Comparison of ENCODE assay signal across 9 cellular contexts in the genomic region with DNA sequence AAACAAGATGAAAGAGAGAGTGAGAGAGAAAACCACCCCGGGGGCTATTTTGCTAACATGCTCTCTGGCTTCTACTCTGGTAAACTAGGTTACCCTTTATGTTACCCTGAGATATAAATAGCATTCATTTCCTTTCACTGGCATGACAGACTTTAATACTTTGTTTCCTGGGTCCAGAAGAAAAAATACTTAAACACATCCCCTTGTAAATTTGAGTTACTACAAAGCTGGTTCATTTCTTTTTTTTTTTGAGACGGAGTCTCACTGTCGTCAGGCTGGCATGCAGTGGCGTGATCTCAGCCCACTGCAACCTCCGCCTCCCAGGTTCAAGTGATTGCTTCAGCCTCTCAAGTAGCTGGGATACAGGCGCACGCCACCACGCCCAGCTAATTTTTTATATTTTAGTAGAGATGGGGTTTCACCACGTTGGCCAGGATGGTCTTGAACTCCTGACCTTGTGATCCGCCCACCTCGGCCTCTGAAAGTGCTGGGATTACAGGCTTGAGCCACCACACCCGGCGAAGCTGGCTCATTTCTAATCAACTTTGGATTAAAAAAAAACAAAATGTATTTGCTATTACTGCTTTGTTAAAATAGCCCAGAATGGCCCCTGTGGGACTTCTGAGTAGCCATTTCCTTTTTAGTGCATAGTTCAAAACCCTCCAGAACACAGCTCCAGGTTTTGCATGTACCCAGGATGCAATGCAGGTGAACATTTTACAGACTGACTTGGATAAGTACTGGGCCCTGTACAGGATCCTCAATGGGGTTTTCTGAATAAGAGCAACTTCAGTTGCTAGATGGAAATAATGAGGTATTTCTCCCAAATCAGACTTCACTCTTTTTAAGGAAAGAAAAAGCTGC. TPM values are rescaled to one million over a fixed set of nuclear protein-coding genes. Genes with fewer than 3 reads are reported as not detected.
A peak's percentile ranks its signal among the peaks of the same experiment; 100 is the strongest.
DNase-seq lines count a peak whose midpoint lies in the region; ATAC-seq and TF ChIP-seq lines count a peak whose summit lies in the region.
"Had no signal": no experiment of that assay in that cellular context is flagged by ENCODE, and none has a peak within 500 bp of the region (broad histone marks: within the 10 kb centered on the region; RNA-seq: fewer than 3 reads in every experiment).

No MANE protein-coding gene starts in this region.

- H4K8ac ChIP-seq in H9 (replicated peaks; ENCODE audit: insufficient read length, low read depth, low read length), result no peak overlapping the region

- no peak overlapping the region for H3K56ac ChIP-seq in H9 (ENCODE audit: insufficient read length, low read depth, low read length)

- POLR2A ChIA-PET in activated B cell treated with CpG ODN at 0.5 μM for 24 hours (lab: Charles Lee), result interaction anchor here (0.6 to 2.5 kb wide), 7 partner anchors 9 to 1462 kb away, joined by 3 to 14 read pairs (median 5); a partner anchor contains a TSS

- no CpG with 5 or more reads among the region's 13 CpGs for WGBS in H9 (ENCODE audit: extremely low coverage, insufficient read length, low lambda C conversion rate)

- H3K9ac ChIP-seq in H9 (ENCODE audit: extremely low read depth, insufficient read length, low read length), result no peak overlapping the region

- H2BK20ac ChIP-seq in H9 (ENCODE audit: low read depth, low read length, poor library complexity, severe bottlenecking), result no peak overlapping the region

- H3K4me1 ChIP-seq in H9 (ENCODE audit: insufficient read depth, low read length) (no peaks in the 10 kb centered on the region), osteoblast (ENCODE audit: insufficient read depth, low read length) (peaks cover 13% of the 10 kb centered on the region), BE2C (no peaks in the 10 kb centered on the region)

- peaks cover 24% of the 10 kb centered on the region for H3K36me3 ChIP-seq in osteoblast (ENCODE audit: insufficient read depth, low read length)
- H3K36me3 ChIP-seq in BE2C, result no peaks in the 10 kb centered on the region
- H3K36me3 ChIP-seq: adrenal gland had no signal

- H2AK5ac ChIP-seq in H9 (ENCODE audit: insufficient read length, low read length), result no peak overlapping the region

- H4K5ac ChIP-seq in H9 (ENCODE audit: insufficient read length, low read depth, low read length), result no peak overlapping the region

- H2BK5ac ChIP-seq in H9 (ENCODE audit: insufficient read length, low read length), result no peak overlapping the region

- ATAC-seq in GM18508 (IDR thresholded peaks at IDR 0.05; ENCODE audit: insufficient read depth, unreplicated experiment), result peak; percentile 40
- peak; percentile 15 for ATAC-seq in activated B cell treated with CpG ODN at 0.5 μM for 24 hours (ENCODE audit: low read depth)

- H3K36me3 Mint-ChIP-seq in H9 (ENCODE audit: insufficient read depth in 1 of 3, low read depth in 3 of 3) (0 out of 7 replicates have a peak, but pooled peaks cover 0 to 4% (median 0%) of the 10 kb centered on the region in 3 experiments), activated B cell treated with CpG ODN at 0.5 μM for 24 hours (ENCODE audit: low read depth) (peaks cover 16% of the 10 kb centered on the region)

- no peaks in the 10 kb centered on the region; the same call in 1 of the 2 replicates for H3K27me3 Mint-ChIP-seq in H9 (ENCODE audit: low read depth)
- no peaks in the 10 kb centered on the region for H3K27me3 Mint-ChIP-seq in activated B cell treated with CpG ODN at 0.5 μM for 24 hours

- H3K27ac Mint-ChIP-seq in H9, result peak overlapping the region in 2 of 3 experiments; percentile 68 to 89; a peak in 6 of 7 replicates
- H3K27ac Mint-ChIP-seq in activated B cell treated with CpG ODN at 0.5 μM for 24 hours, result peak overlapping the region; percentile 87

- H3K14ac ChIP-seq in H9 (ENCODE audit: insufficient read depth, low read length), result no peak overlapping the region

- H3K27me3 ChIP-seq in H9 (ENCODE audit: insufficient read depth, low read length), result no peaks in the 10 kb centered on the region
- no peaks in the 10 kb centered on the region for H3K27me3 ChIP-seq in osteoblast (ENCODE audit: insufficient read depth, low read length)
- no peaks in the 10 kb centered on the region for H3K27me3 ChIP-seq in BE2C
- H3K27me3 ChIP-seq: adrenal gland had no signal

- H3K4me3 Mint-ChIP-seq in H9 (no peak overlapping the region), activated B cell treated with CpG ODN at 0.5 μM for 24 hours (peak overlapping the region; percentile 64)

- intact Hi-C loops in activated B cell treated with CpG ODN at 0.5 μM for 24 hours (cut with micrococcal nuclease), result no loop called here

- peaks cover 3% of the 10 kb centered on the region for H3K79me1 ChIP-seq in H9 (ENCODE audit: insufficient read depth, low read depth, low read length, poor library complexity, severe bottlenecking)

- H3K79me2 ChIP-seq in H9 (ENCODE audit: insufficient read depth, low read length) (no peaks in the 10 kb centered on the region; the same call in 1 of the 2 replicates), osteoblast (ENCODE audit: insufficient read depth, low read length) (peaks cover 43% of the 10 kb centered on the region)

- no peak overlapping the region for H4K91ac ChIP-seq in H9 (ENCODE audit: insufficient read length, low read depth, low read length)

- H3K4me3 ChIP-seq in osteoblast (ENCODE audit: insufficient read depth, low read length) (no peak overlapping the region), BE2C (ENCODE audit: low read depth, low read length) (no peak overlapping the region)
- H3K4me3 ChIP-seq: adrenal gland had no signal

- H3K18ac ChIP-seq in H9 (ENCODE audit: insufficient read length, low read depth, low read length), result no peak overlapping the region

- H3K4ac ChIP-seq in H9 (ENCODE audit: low read depth, low read length), result no peak overlapping the region

- H3K9me3 Mint-ChIP-seq in H9, result no peaks in the 10 kb centered on the region
- no peaks in the 10 kb centered on the region for H3K9me3 Mint-ChIP-seq in activated B cell treated with CpG ODN at 0.5 μM for 24 hours

- H3K4me1 Mint-ChIP-seq in H9 (peaks cover 11 to 17% of the 10 kb centered on the region in 2 experiments), activated B cell treated with CpG ODN at 0.5 μM for 24 hours (peaks cover 76% of the 10 kb centered on the region)

- TF ChIP-seq CTCF in H9 (conservative IDR thresholded peaks at IDR 0.05) (no peak), activated B cell treated with CpG ODN at 0.5 μM for 24 hours (IDR thresholded peaks at IDR 0.05) (no peak), osteoblast (IDR thresholded peaks at IDR 0.05; ENCODE audit: extremely low read depth, low read depth, low read length) (no peak), BE2C (IDR thresholded peaks at IDR 0.05; ENCODE audit: low read depth, low read length) (no peak)

- H2BK15ac ChIP-seq in H9 (ENCODE audit: low read depth, low read length), result no peak overlapping the region

- H3K27ac ChIP-seq in H9 (ENCODE audit: insufficient read length, low read depth, low read length), result no peak overlapping the region
- H3K27ac ChIP-seq in osteoblast (ENCODE audit: low read depth, low read length), result no peak overlapping the region
- H3K27ac ChIP-seq: adrenal gland, RWPE1 had no signal

- peaks cover 5% of the 10 kb centered on the region for H3K23me2 ChIP-seq in H9 (ENCODE audit: insufficient read length, low read depth, low read length, poor library complexity, severe bottlenecking)

- H2BK120ac ChIP-seq in H9 (ENCODE audit: low read depth, low read length, poor library complexity, severe bottlenecking), result no peak overlapping the region

- H4K20me1 ChIP-seq in H9 (ENCODE audit: control insufficient read depth, insufficient read depth, insufficient read length) (no peaks in the 10 kb centered on the region), osteoblast (ENCODE audit: insufficient read depth, low read length) (peaks cover 12% of the 10 kb centered on the region)

- H3K23ac ChIP-seq in H9 (ENCODE audit: insufficient read length, low read depth, low read length), result no peak overlapping the region

- H3K4me2 ChIP-seq in H9 (ENCODE audit: insufficient read depth, insufficient read length, low read length) (no peak overlapping the region), osteoblast (ENCODE audit: insufficient read depth, low read length) (no peak overlapping the region)

- H2BK12ac ChIP-seq in H9 (ENCODE audit: insufficient read length, low read depth, low read length), result no peak overlapping the region

- H3K9me3 ChIP-seq in H9 (ENCODE audit: control insufficient read depth, low read depth, low read length), result no peaks in the 10 kb centered on the region
- no peaks in the 10 kb centered on the region for H3K9me3 ChIP-seq in osteoblast (ENCODE audit: low read depth, low read length)
- H3K9me3 ChIP-seq in BE2C, result no peaks in the 10 kb centered on the region
- H3K9me3 ChIP-seq: adrenal gland had no signal

- CTCF ChIA-PET in activated B cell treated with CpG ODN at 0.5 μM for 24 hours (lab: Charles Lee), result interaction anchor here (0.7 to 1.2 kb wide), 3 partner anchors 10 to 67 kb away, joined by 3 to 4 read pairs (median 3); a partner anchor contains a TSS

- DNase-seq in H9 (no peak), activated B cell treated with CpG ODN at 0.5 μM for 24 hours (no peak), osteoblast (ENCODE audit: insufficient read length, low spot score, missing footprints) (peak; percentile 58), GDM1 (lab: John Stamatoyannopoulos, UW) (no peak), medulla oblongata (ENCODE audit: extremely low spot score) (no peak), BE2C (no peak)
- DNase-seq: adrenal gland had no signal

- H2AFZ ChIP-seq in H9 (ENCODE audit: low read length) (no peak overlapping the region), osteoblast (ENCODE audit: low read length) (no peak overlapping the region)

- H3T11ph ChIP-seq in H9 (ENCODE audit: low read length), result no peak overlapping the region

RNA-seq across cellular contexts. Expression of a gene that starts 20.6 kb away (rescaled TPM):
- total RNA-seq in H9 (2021) (28.2 and 28.8 TPM in 2 replicates), activated B cell treated with CpG ODN at 0.5 μM for 24 hours (63.4 and 70.3 TPM in 2 replicates), osteoblast (39.4 and 48.6 TPM in 2 replicates)
- 4.5 TPM for polyA plus RNA-seq in BE2C (2012; ENCODE audit: insufficient read depth, insufficient read length, low read depth)
